ENCODE assay signal across 12 cellular contexts in the genomic region with DNA sequence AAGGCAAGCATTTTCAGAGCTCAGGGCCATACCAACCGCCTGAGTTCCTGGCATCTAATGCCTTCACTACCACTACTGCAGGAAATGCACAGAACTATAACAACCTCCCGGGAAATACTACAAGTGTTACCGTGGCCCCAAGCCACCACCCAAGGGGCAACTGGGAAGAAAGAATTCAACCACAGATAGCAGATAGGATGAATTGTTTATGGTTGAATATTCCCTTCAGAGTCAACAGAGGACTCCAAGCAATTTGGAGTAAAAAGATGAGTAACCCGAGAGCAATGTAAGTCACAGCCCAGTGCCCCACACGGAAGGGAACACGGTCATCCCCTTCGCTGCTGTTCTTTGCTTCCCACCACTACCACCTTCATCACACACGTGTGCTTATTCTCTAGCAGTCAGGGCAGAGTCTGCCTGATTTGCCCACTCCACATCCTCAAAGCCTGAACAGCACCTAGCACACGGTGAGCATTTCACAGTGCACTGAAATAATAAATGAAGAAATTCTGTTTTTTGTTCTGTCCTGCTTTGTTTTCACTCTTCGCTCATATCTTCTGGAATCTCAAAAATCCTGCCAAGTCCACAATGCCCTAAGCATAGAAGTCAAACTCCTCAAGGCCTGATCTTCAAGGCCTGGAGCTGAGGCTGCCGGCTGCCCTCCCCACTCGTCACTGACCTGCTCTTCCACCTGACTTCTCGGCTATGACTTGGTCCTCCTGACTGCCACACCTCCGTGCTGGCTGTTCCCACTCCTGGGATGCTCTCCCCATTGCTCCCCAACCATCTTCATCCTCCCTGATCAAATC.
DNase-seq lines count a peak whose midpoint lies in the region; ATAC-seq and TF ChIP-seq lines count a peak whose summit lies in the region.
"Had no signal": no experiment of that assay in that cellular context is flagged by ENCODE, and none has a peak within 500 bp of the region (broad histone marks: within the 10 kb centered on the region; RNA-seq: fewer than 3 reads in every experiment).

No MANE protein-coding gene starts in this region.

- H3K4me1 ChIP-seq in right cardiac atrium (ENCODE audit: control insufficient read depth, insufficient read depth, low read length), result no peaks in the 10 kb centered on the region
- peaks cover 0 to 3% of the 10 kb centered on the region in 2 donors for H3K4me1 ChIP-seq in breast epithelium
- peaks cover 31% of the 10 kb centered on the region for H3K4me1 ChIP-seq in mesodermal cell (ENCODE audit: control insufficient read depth, insufficient read depth, low read length, poor library complexity, severe bottlenecking)
- no peaks in the 10 kb centered on the region for H3K4me1 ChIP-seq in prostate gland (replicated peaks)

- no peak overlapping the region for H3K4me3 ChIP-seq in right cardiac atrium (ENCODE audit: low read length)
- H3K4me3 ChIP-seq in breast epithelium, result no peak overlapping the region
- no peak overlapping the region for H3K4me3 ChIP-seq in mesodermal cell (ENCODE audit: extremely low read depth, insufficient read depth, low read length, poor library complexity, severe bottlenecking)
- no peak overlapping the region for H3K4me3 ChIP-seq in prostate gland
- H3K4me3 ChIP-seq: SK-N-MC had no signal

- no peaks in the 10 kb centered on the region for H3K9me3 ChIP-seq in right cardiac atrium (ENCODE audit: control insufficient read depth, low read length)
- H3K9me3 ChIP-seq in breast epithelium, result no peaks in the 10 kb centered on the region
- no peaks in the 10 kb centered on the region for H3K9me3 ChIP-seq in mesodermal cell (ENCODE audit: control insufficient read depth, low read length)
- H3K9me3 ChIP-seq in prostate gland, result no peaks in the 10 kb centered on the region

- TF ChIP-seq CTCF in breast epithelium (IDR thresholded peaks at IDR 0.05) (no peak), prostate gland (IDR thresholded peaks at IDR 0.05) (no peak)

- intact Hi-C loops in right cardiac atrium (cut with DNase I) (no loop called here), Right ventricle myocardium superior (cut with DNase I) (no loop called here), breast epithelium (cut with DNase I; ENCODE audit: low total_unique reads) (no loop called here), prostate gland (cut with DNase I) (no loop called here)

- DNase-seq in right cardiac atrium (no peak), Right ventricle myocardium superior (no peak), breast epithelium (ENCODE audit: low spot score in 2 of 2) (no peak), prostate gland (ENCODE audit: low spot score) (no peak), DMS114 treated with DMSO at 0.1 percent for 48 hours (lab: John Stamatoyannopoulos, UW; ENCODE audit: unreplicated experiment) (no peak), NOMO-1 treated with dmso at 0.1 percent for 144 hours (lab: John Stamatoyannopoulos, UW; ENCODE audit: unreplicated experiment) (no peak)
- no peak for DNase-seq in NK-92 treated with Interleukin-12 subunit alpha and Interleukin-12 subunit beta, amount 100 ng/mL, for 24 hours (lab: John Stamatoyannopoulos, UW)
- DNase-seq: caudate nucleus, NCI-H2029, nucleus accumbens had no signal

- H3K27me3 ChIP-seq in right cardiac atrium (ENCODE audit: control insufficient read depth, insufficient read depth) (no peaks in the 10 kb centered on the region), breast epithelium (no peaks in the 10 kb centered on the region), prostate gland (replicated peaks; ENCODE audit: insufficient read depth) (no peaks in the 10 kb centered on the region)

- H3K27ac ChIP-seq in right cardiac atrium (ENCODE audit: low read length) (peak overlapping the region; percentile 14), breast epithelium (peak overlapping the region; percentile 3 to 66), mesodermal cell (ENCODE audit: low read depth, low read length, severe bottlenecking) (peak overlapping the region; percentile 82), prostate gland (no peak overlapping the region)
- H3K27ac ChIP-seq: SK-N-MC had no signal

- no peak for ATAC-seq in right cardiac atrium
- no peak for ATAC-seq in Right ventricle myocardium superior (ENCODE audit: poor library complexity)

- TF ChIP-seq POLR2A in breast epithelium (IDR thresholded peaks at IDR 0.05), result no peak
- no peak for TF ChIP-seq POLR2A in prostate gland (IDR thresholded peaks at IDR 0.05)

- no peaks in the 10 kb centered on the region for H3K36me3 ChIP-seq in breast epithelium
- no peaks in the 10 kb centered on the region for H3K36me3 ChIP-seq in mesodermal cell (ENCODE audit: control insufficient read depth, insufficient read depth, low read length)
- H3K36me3 ChIP-seq in prostate gland, result no peaks in the 10 kb centered on the region

- 85% methylated on average over 14 of the region's 14 CpGs for WGBS in right cardiac atrium
- WGBS in mesodermal cell (ENCODE audit: insufficient coverage in 2 of 2), 2 experiments, result 82 to 86% methylated on average over 10 of the region's 14 CpGs
- 62% methylated on average over 14 of the region's 14 CpGs for WGBS in prostate gland

Comparison
In these comparisons a context has a peak if more than half of its experiments do, and no peak if none do; other contexts are left out.
1. H3K27ac ChIP-seq: peak in right cardiac atrium (single experiment), breast epithelium (2 of 2) and mesodermal cell (single experiment); none in prostate gland (0 of 2).